ENCODE assay signal across 17 cellular contexts in genomic region chr20:53202781-53203180, GRCh38.
DNase-seq lines count a peak whose midpoint lies in the region; ATAC-seq lines count a peak whose summit lies in the region.
"Had no signal": no experiment of that assay in that cellular context is flagged by ENCODE, and none has a peak within 500 bp of the region (broad histone marks: within the 10 kb centered on the region; RNA-seq: fewer than 3 reads in every experiment).

No MANE protein-coding gene starts in this region.

- intact Hi-C loops in activated CD4-positive, alpha-beta T cell treated with anti-CD3 and anti-CD28 coated beads, Interleukin-2, amount 10 ng/mL, durations not matched to agents 24 days and 14 days (cut with micrococcal nuclease) = loop anchor here (5.0 kb wide), 2 partner anchors 55 to 130 kb away; no protein-coding TSS in a partner anchor

- H3K36me3 Mint-ChIP-seq in activated CD4-positive, alpha-beta T cell treated with anti-CD3 and anti-CD28 coated beads, Interleukin-2, amount 10 ng/mL, durations not matched to agents 24 days and 14 days (ENCODE audit: low read depth) = no peaks in the 10 kb centered on the region
- no peaks in the 10 kb centered on the region for H3K36me3 Mint-ChIP-seq in stimulated activated naive B cell treated with anti-CD40 and anti-IgM and Interleukin-4, amounts not matched to agents 10 μg/mL and 1 μg/mL and 100 μg/mL, for 72 hours
- H3K36me3 Mint-ChIP-seq: CD4-positive, CD25-positive, alpha-beta regulatory T cell had no signal

- no peak overlapping the region for H3K4me3 Mint-ChIP-seq in activated CD4-positive, alpha-beta T cell treated with anti-CD3 and anti-CD28 coated beads, Interleukin-2, amount 10 ng/mL, durations not matched to agents 24 days and 14 days
- no peak overlapping the region for H3K4me3 Mint-ChIP-seq in stimulated activated naive B cell treated with anti-CD40 and anti-IgM and Interleukin-4, amounts not matched to agents 10 μg/mL and 1 μg/mL and 100 μg/mL, for 72 hours
- H3K4me3 Mint-ChIP-seq: CD4-positive, CD25-positive, alpha-beta regulatory T cell had no signal

- peak overlapping the region; percentile 62 for H3K27ac Mint-ChIP-seq in activated CD4-positive, alpha-beta T cell treated with anti-CD3 and anti-CD28 coated beads, Interleukin-2, amount 10 ng/mL, durations not matched to agents 24 days and 14 days
- no peak overlapping the region for H3K27ac Mint-ChIP-seq in stimulated activated naive B cell treated with anti-CD40 and anti-IgM and Interleukin-4, amounts not matched to agents 10 μg/mL and 1 μg/mL and 100 μg/mL, for 72 hours
- H3K27ac Mint-ChIP-seq: CD4-positive, CD25-positive, alpha-beta regulatory T cell had no signal

- no peaks in the 10 kb centered on the region for H3K27me3 Mint-ChIP-seq in activated CD4-positive, alpha-beta T cell treated with anti-CD3 and anti-CD28 coated beads, Interleukin-2, amount 10 ng/mL, durations not matched to agents 24 days and 14 days
- peaks cover 20 to 23% of the 10 kb centered on the region in 2 donors for H3K27me3 Mint-ChIP-seq in stimulated activated naive B cell treated with anti-CD40 and anti-IgM and Interleukin-4, amounts not matched to agents 10 μg/mL and 1 μg/mL and 100 μg/mL, for 72 hours
- H3K27me3 Mint-ChIP-seq: CD4-positive, CD25-positive, alpha-beta regulatory T cell had no signal

- H3K4me1 Mint-ChIP-seq in activated CD4-positive, alpha-beta T cell treated with anti-CD3 and anti-CD28 coated beads, Interleukin-2, amount 10 ng/mL, durations not matched to agents 24 days and 14 days = peaks cover 15% of the 10 kb centered on the region
- no peaks in the 10 kb centered on the region for H3K4me1 Mint-ChIP-seq in stimulated activated naive B cell treated with anti-CD40 and anti-IgM and Interleukin-4, amounts not matched to agents 10 μg/mL and 1 μg/mL and 100 μg/mL, for 72 hours

- H3K9me3 Mint-ChIP-seq in activated CD4-positive, alpha-beta T cell treated with anti-CD3 and anti-CD28 coated beads, Interleukin-2, amount 10 ng/mL, durations not matched to agents 24 days and 14 days = peaks cover 3% of the 10 kb centered on the region
- H3K9me3 Mint-ChIP-seq in stimulated activated naive B cell treated with anti-CD40 and anti-IgM and Interleukin-4, amounts not matched to agents 10 μg/mL and 1 μg/mL and 100 μg/mL, for 72 hours = no peaks in the 10 kb centered on the region

- no peak for ATAC-seq in stimulated activated naive B cell treated with anti-CD40 and anti-IgM and Interleukin-4, amounts not matched to agents 10 μg/mL and 1 μg/mL and 100 μg/mL, for 72 hours (replicated peaks)
- no peak for ATAC-seq in HG03196 (IDR thresholded peaks at IDR 0.05; ENCODE audit: unreplicated experiment)
- ATAC-seq: SK-N-SH treated with all-trans-retinoic acid at 6 μM for 48 hours had no signal

- no peak for DNase-seq in activated CD4-positive, alpha-beta T cell treated with anti-CD3 and anti-CD28 coated beads, Interleukin-2, amount 10 ng/mL, durations not matched to agents 24 days and 14 days
- DNase-seq in activated CD4-positive, alpha-beta T cell treated with anti-CD3 and anti-CD28 coated beads for 4 hours = no peak
- DNase-seq in Daoy (ENCODE audit: low read depth) (peak; percentile 18), RPMI7951 (ENCODE audit: low read depth) (peak; percentile 14), inferior parietal cortex (ENCODE audit: extremely low spot score) (peak; percentile 6), glomerular visceral epithelial cell (ENCODE audit: extremely low spot score) (no peak)
- no peak for DNase-seq in stimulated activated naive B cell treated with anti-CD40 and anti-IgM and Interleukin-4, amounts not matched to agents 10 μg/mL and 1 μg/mL and 100 μg/mL, for 72 hours
- DNase-seq: ACHN; CD4-positive, CD25-positive, alpha-beta regulatory T cell; dorsolateral prefrontal cortex; erythroblast; NCI-H1694; retina; stimulated activated naive CD4-positive, alpha-beta T cell; trophoblast cell had no signal

Comparison
In these comparisons a context has a peak if more than half of its experiments do, and no peak if none do; other contexts are left out.
1. DNase-seq: peak in Daoy (single experiment), RPMI7951 (single experiment) and inferior parietal cortex (single experiment); none in activated CD4-positive, alpha-beta T cell treated with anti-CD3 and anti-CD28 coated beads, Interleukin-2, amount 10 ng/mL, durations not matched to agents 24 days and 14 days (single experiment), activated CD4-positive, alpha-beta T cell treated with anti-CD3 and anti-CD28 coated beads for 4 hours (0 of 2), glomerular visceral epithelial cell (single experiment) and stimulated activated naive B cell treated with anti-CD40 and anti-IgM and Interleukin-4, amounts not matched to agents 10 μg/mL and 1 μg/mL and 100 μg/mL, for 72 hours (single experiment).